In genomic region chr16:71572497-71573116, GRCh38 we compare ENCODE assay signal across 1 cellular context.
TF ChIP-seq lines count a peak whose summit lies in the region.

No MANE protein-coding gene starts in this region.

TF ChIP-seq in HepG2, 621 proteins besides CTCF, POLR2A, EP300 and RAD21 (continued from another document and continues in another):
- TF ChIP-seq RERE (CRISPR knock-in tag; IDR thresholded peaks at IDR 0.05; ENCODE audit: low read depth) (no peak), HNF1A (IDR thresholded peaks at IDR 0.05; ENCODE audit: low read depth) (peak; percentile 81; the same call in 1 of the 2 replicates), HNF1A (CRISPR knock-in tag; IDR thresholded peaks at IDR 0.05; ENCODE audit: borderline replicate concordance) (peak; percentile 83; the same call in 1 of the 2 replicates), ZNF589 (CRISPR knock-in tag; conservative IDR thresholded peaks at IDR 0.05) (no peak), ASH2L (IDR thresholded peaks at IDR 0.05; ENCODE audit: insufficient read length, low read depth, low read length) (peak; percentile 98), CEBPG (CRISPR knock-in tag; IDR thresholded peaks at IDR 0.05) (peak; percentile 81), ZNF574 (CRISPR knock-in tag; IDR thresholded peaks at IDR 0.05) (peak; percentile 38; the same call in 1 of the 2 replicates), REL (CRISPR knock-in tag; conservative IDR thresholded peaks at IDR 0.05) (no peak), NCOA1 (CRISPR knock-in tag; IDR thresholded peaks at IDR 0.05) (no peak), HNF4G (IDR thresholded peaks at IDR 0.05; ENCODE audit: borderline replicate concordance, low read depth, low read length) (peak; percentile 42; the same call in 1 of the 2 replicates), HNF4G (CRISPR knock-in tag; IDR thresholded peaks at IDR 0.05; ENCODE audit: borderline replicate concordance, low read depth) (no peak), CEBPZ (IDR thresholded peaks at IDR 0.05; ENCODE audit: low read length) (no peak), TCF7L2 (IDR thresholded peaks at IDR 0.05; ENCODE audit: low read depth, low read length) (no peak), ZNF343 (CRISPR knock-in tag; IDR thresholded peaks at IDR 0.05) (no peak), ZNF75D (CRISPR knock-in tag; IDR thresholded peaks at IDR 0.05; ENCODE audit: borderline replicate concordance) (no peak), NFRKB (IDR thresholded peaks at IDR 0.05) (no peak), ZNF674 (CRISPR knock-in tag; IDR thresholded peaks at IDR 0.05; ENCODE audit: low read depth) (no peak), SMARCC2 (IDR thresholded peaks at IDR 0.05) (no peak), ZNF770 (CRISPR knock-in tag; IDR thresholded peaks at IDR 0.05) (peak; percentile 33; the same call in 1 of the 2 replicates), ZNF20 (CRISPR knock-in tag; IDR thresholded peaks at IDR 0.05) (no peak), ZNF710 (CRISPR knock-in tag; IDR thresholded peaks at IDR 0.05; ENCODE audit: borderline replicate concordance) (peak; percentile 46; the same call in 1 of the 2 replicates), U2AF1 (optimal IDR thresholded peaks at IDR 0.05; ENCODE audit: low read depth, low read length) (no peak), FOXA1 (IDR thresholded peaks at IDR 0.05) (no peak), FOXA1 (CRISPR knock-in tag; IDR thresholded peaks at IDR 0.05) (peak; percentile 74), CBX1 (IDR thresholded peaks at IDR 0.05; ENCODE audit: low read depth) (no peak), NR2F1 (CRISPR knock-in tag; IDR thresholded peaks at IDR 0.05) (peak; percentile 42 to 73; a peak in 2 of 4 replicates), IRF2 (CRISPR knock-in tag; IDR thresholded peaks at IDR 0.05) (peak; percentile 47; the same call in 1 of the 2 replicates), RARG (CRISPR knock-in tag; IDR thresholded peaks at IDR 0.05; ENCODE audit: low read depth) (no peak), ZNF879 (CRISPR knock-in tag; IDR thresholded peaks at IDR 0.05) (no peak), ZNF383 (CRISPR knock-in tag; IDR thresholded peaks at IDR 0.05; ENCODE audit: borderline replicate concordance) (no peak), ZNF607 (CRISPR knock-in tag; IDR thresholded peaks at IDR 0.05; ENCODE audit: borderline replicate concordance) (0 out of 2 replicates have a peak, but pooled peaks have one; percentile 38), BATF2 (CRISPR knock-in tag; IDR thresholded peaks at IDR 0.05) (no peak), ZNF34 (CRISPR knock-in tag; IDR thresholded peaks at IDR 0.05; ENCODE audit: borderline replicate concordance) (no peak), ZNF512B (CRISPR knock-in tag; IDR thresholded peaks at IDR 0.05; ENCODE audit: borderline replicate concordance) (no peak)
